In the genomic region with DNA sequence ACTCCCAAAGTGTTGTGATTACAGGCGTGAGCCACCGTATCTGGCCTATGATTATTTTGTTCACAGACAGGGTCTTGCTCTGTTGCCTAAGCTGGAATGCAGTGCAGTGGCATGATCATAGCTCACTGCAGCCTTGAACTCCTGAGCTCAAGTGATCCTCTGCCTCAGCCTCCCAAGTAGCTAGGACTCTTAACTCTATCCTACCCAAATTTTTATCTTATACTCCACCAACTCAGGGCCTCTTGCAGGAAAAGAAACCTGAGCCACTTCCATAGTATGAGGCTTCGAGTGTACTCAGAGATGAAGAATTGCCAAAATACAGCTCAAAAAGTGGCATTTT, we compare ENCODE assay signal across 8 cellular contexts. TPM values are rescaled to one million over a fixed set of nuclear protein-coding genes. Genes with fewer than 3 reads are reported as not detected.
DNase-seq lines count a peak whose midpoint lies in the region; ATAC-seq and TF ChIP-seq lines count a peak whose summit lies in the region.

No MANE protein-coding gene starts in this region.

- H3K27ac Mint-ChIP-seq in IgD-negative memory B cell: peak overlapping the region; percentile 81 to 97 (median 97)

- BruUV-seq in A673 (replicated peaks; lab: Mats Ljungman, UMichigan): no TSS peak

- H3K4me1 ChIP-seq in A673 (ENCODE audit: insufficient read depth, low read length, poor library complexity, severe bottlenecking) (peaks cover 4% of the 10 kb centered on the region), muscle layer of duodenum (ENCODE audit: control insufficient read depth in 1 of 2, insufficient read depth in 2 of 2, low read length in 2 of 2) (peaks cover 6 to 11% of the 10 kb centered on the region in 2 donors)

- intact Hi-C loops in A673 (cut with micrococcal nuclease; ENCODE audit: unreplicated experiment): no loop called here

- H3K9me3 ChIP-seq in A673 (ENCODE audit: low read depth, low read length, poor library complexity, severe bottlenecking): no peaks in the 10 kb centered on the region
- H3K9me3 ChIP-seq in muscle layer of duodenum (ENCODE audit: control insufficient read depth in 1 of 2, low read length in 2 of 2): no peaks in the 10 kb centered on the region

- POLR2A ChIA-PET in A673 (lab: Charles Lee; ENCODE audit: low non-redundant PET): no interaction called here

- H3K4me1 Mint-ChIP-seq in IgD-negative memory B cell: peaks cover 9 to 25% (median 18%) of the 10 kb centered on the region in 3 donors

- H3K4me3 ChIP-seq in A673 (ENCODE audit: low read depth, low read length, poor library complexity, severe bottlenecking): peak overlapping the region; percentile 68
- peak overlapping the region; percentile 76 to 91 for H3K4me3 ChIP-seq in cardiac fibroblast (replicated peaks in 1 of 2; ENCODE audit: low read depth in 2 of 2, low read length in 2 of 2)
- H3K4me3 ChIP-seq in muscle layer of duodenum (ENCODE audit: low read depth in 1 of 2, low read length in 2 of 2): peak overlapping the region; percentile 64 to 86
- H3K4me3 ChIP-seq in H7 (ENCODE audit: insufficient read depth, low read depth, low read length): no peak overlapping the region; the same call in 1 of the 2 replicates

- no peaks in the 10 kb centered on the region for H3K27me3 Mint-ChIP-seq in IgD-negative memory B cell

- H3K36me3 Mint-ChIP-seq in IgD-negative memory B cell: no peaks in the 10 kb centered on the region

- CTCF ChIA-PET in A673 (lab: Charles Lee): interaction anchor here (0.6 to 1.5 kb wide), 3 partner anchors 47 to 460 kb away, joined by 3 to 5 read pairs (median 3); no protein-coding TSS in a partner anchor

- H3K27me3 ChIP-seq in A673 (replicated peaks; ENCODE audit: insufficient read depth, low read depth, low read length, poor library complexity) (no peaks in the 10 kb centered on the region), muscle layer of duodenum (ENCODE audit: low read depth, low read length) (no peaks in the 10 kb centered on the region), H7 (ENCODE audit: control insufficient read depth, insufficient read depth, low read length) (no peaks in the 10 kb centered on the region)

- H3K36me3 ChIP-seq in A673 (ENCODE audit: insufficient read depth, low read length, poor library complexity, severe bottlenecking): peaks cover 66% of the 10 kb centered on the region
- peaks cover 6 to 24% of the 10 kb centered on the region in 2 donors for H3K36me3 ChIP-seq in muscle layer of duodenum (ENCODE audit: control insufficient read depth in 1 of 2, insufficient read depth in 2 of 2, low read length in 2 of 2)
- H3K36me3 ChIP-seq in H7 (replicated peaks; ENCODE audit: control insufficient read depth, insufficient read depth, low read length): peaks cover 10% of the 10 kb centered on the region

- H3K27ac ChIP-seq in A673 (ENCODE audit: low read depth, low read length, poor library complexity, severe bottlenecking) (peak overlapping the region; percentile 96), muscle layer of duodenum (ENCODE audit: low read length) (peak overlapping the region; percentile 49)

- H3K4me3 Mint-ChIP-seq in IgD-negative memory B cell: peak overlapping the region; percentile 91 to 98 (median 96)

- DNase-seq in A673 (ENCODE audit: low spot score): no peak
- no peak for DNase-seq in cardiac fibroblast (ENCODE audit: low read depth in 2 of 2)
- no peak for DNase-seq in NCI-H2081 treated with DMSO at 0.1 percent for 48 hours (lab: John Stamatoyannopoulos, UW)
- no peak for DNase-seq in H7
- no peak for DNase-seq in NOMO-1 treated with dmso at 0.1 percent for 144 hours (lab: John Stamatoyannopoulos, UW; ENCODE audit: unreplicated experiment)

- ATAC-seq in HG02678 (IDR thresholded peaks at IDR 0.05; ENCODE audit: unreplicated experiment): no peak

- TF ChIP-seq CTCF in A673 (conservative IDR thresholded peaks at IDR 0.05; ENCODE audit: low read depth, low read length) (no peak), cardiac fibroblast (IDR thresholded peaks at IDR 0.05; ENCODE audit: low read depth, low read length) (no peak)

- no peaks in the 10 kb centered on the region for H3K9me3 Mint-ChIP-seq in IgD-negative memory B cell

RNA-seq across cellular contexts. Expression of a gene that starts 0.8 kb away (rescaled TPM):
- 97.6 and 104 TPM in 2 replicates for total RNA-seq in A673 (2021)
- 21.7 TPM for polyA plus RNA-seq in IgD-negative memory B cell
- total RNA-seq in H7 (2014; rRNA removed; shearing (Covaris generic)): 25.1 and 32.8 TPM in 2 replicates

RNA-seq across cellular contexts. Expression of a gene that starts 1.1 kb away (rescaled TPM):
- total RNA-seq in A673 (2021): 45.4 and 56.0 TPM in 2 replicates
- 2.6 TPM for polyA plus RNA-seq in IgD-negative memory B cell
- 33.4 and 47.1 TPM in 2 replicates for total RNA-seq in H7 (2014; rRNA removed; shearing (Covaris generic))
